9 cellular contexts compared by ENCODE assay signal in the genomic region with DNA sequence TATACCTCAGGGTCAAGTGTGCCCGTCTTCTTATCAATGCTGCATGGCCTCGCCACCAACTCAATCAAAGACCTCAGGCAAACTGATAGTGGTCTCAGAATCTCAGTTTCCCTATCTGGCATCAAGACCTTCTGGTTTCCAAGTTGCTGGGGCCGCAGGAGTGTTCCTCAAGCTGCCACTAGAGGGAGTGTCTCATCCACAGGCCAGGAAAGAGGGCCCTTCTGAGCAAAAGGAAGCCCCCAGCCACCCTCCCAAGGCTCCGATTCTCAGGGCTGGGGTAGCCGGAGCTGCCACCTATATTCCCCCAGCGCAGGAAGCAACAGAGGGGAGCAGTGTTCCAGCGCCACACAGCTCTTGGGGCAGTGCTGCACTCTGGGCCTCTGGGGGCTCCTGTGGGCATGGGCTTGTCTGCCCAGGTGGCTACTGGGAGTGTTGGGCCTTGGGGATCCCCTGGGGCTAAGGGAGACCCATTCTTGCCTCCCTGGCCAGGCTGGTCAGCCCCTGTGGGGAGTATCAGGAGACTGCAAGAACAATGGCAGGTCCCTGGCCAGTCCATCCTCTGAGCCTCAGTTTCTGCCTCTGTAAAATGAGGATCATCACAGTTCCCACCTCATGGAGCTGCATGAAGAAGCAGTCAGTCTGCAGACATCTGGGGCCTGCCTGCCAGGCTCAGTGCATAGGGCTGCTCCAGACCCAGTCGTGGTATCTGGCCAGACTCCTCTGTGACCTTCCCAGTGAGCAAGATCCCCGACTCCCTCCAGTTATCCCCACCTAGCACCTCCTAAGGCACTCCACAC. TPM values are rescaled to one million over a fixed set of nuclear protein-coding genes. Genes with fewer than 3 reads are reported as not detected.
DNase-seq lines count a peak whose midpoint lies in the region; ATAC-seq and TF ChIP-seq lines count a peak whose summit lies in the region.
"Had no signal": no experiment of that assay in that cellular context is flagged by ENCODE, and none has a peak within 500 bp of the region (broad histone marks: within the 10 kb centered on the region; RNA-seq: fewer than 3 reads in every experiment).

No MANE protein-coding gene starts in this region.

- TF ChIP-seq EP300 in sigmoid colon (IDR thresholded peaks at IDR 0.05), result no peak

- intact Hi-C loops in activated naive CD4-positive, alpha-beta T cell treated with anti-CD3 and anti-CD28 coated beads for 36 hours (cut with micrococcal nuclease), result loop anchor here (1.0 to 10.0 kb wide), 3 partner anchors 160 to 395 kb away; a partner anchor contains a TSS
- intact Hi-C loops in sigmoid colon (cut with DNase I), result loop anchor here (1.0 kb wide), 1 partner anchor 394 kb away; no protein-coding TSS in a partner anchor

- H3K27ac Mint-ChIP-seq in activated naive CD4-positive, alpha-beta T cell treated with anti-CD3 and anti-CD28 coated beads for 36 hours, result no peak overlapping the region
- no peak overlapping the region for H3K27ac Mint-ChIP-seq in glutamatergic neuron (ENCODE audit: unreplicated experiment)

- TF ChIP-seq POLR2A in sigmoid colon (IDR thresholded peaks at IDR 0.05), result no peak

- H3K36me3 ChIP-seq in RWPE2 (ENCODE audit: low read depth) (no peaks in the 10 kb centered on the region), sigmoid colon (no peaks in the 10 kb centered on the region)

- no peak overlapping the region for H3K4me3 Mint-ChIP-seq in activated naive CD4-positive, alpha-beta T cell treated with anti-CD3 and anti-CD28 coated beads for 36 hours
- H3K4me3 Mint-ChIP-seq in glutamatergic neuron (ENCODE audit: unreplicated experiment), result no peak overlapping the region

- H3K27ac ChIP-seq in RWPE2 (ENCODE audit: poor library complexity, severe bottlenecking), result no peak overlapping the region
- no peak overlapping the region for H3K27ac ChIP-seq in sigmoid colon

- H3K27me3 Mint-ChIP-seq in activated naive CD4-positive, alpha-beta T cell treated with anti-CD3 and anti-CD28 coated beads for 36 hours (ENCODE audit: low read depth), result no peaks in the 10 kb centered on the region
- peaks cover 9% of the 10 kb centered on the region for H3K27me3 Mint-ChIP-seq in glutamatergic neuron (ENCODE audit: unreplicated experiment)

- H3K36me3 Mint-ChIP-seq in activated naive CD4-positive, alpha-beta T cell treated with anti-CD3 and anti-CD28 coated beads for 36 hours (ENCODE audit: low read depth), result no peaks in the 10 kb centered on the region
- no peaks in the 10 kb centered on the region for H3K36me3 Mint-ChIP-seq in glutamatergic neuron (ENCODE audit: unreplicated experiment)

- CTCF ChIA-PET in activated naive CD4-positive, alpha-beta T cell treated with anti-CD3 and anti-CD28 coated beads for 36 hours (lab: Charles Lee), result interaction anchor here (0.5 to 3.2 kb wide), 14 partner anchors 10 to 395 kb away, joined by 3 to 17 read pairs (median 3); no protein-coding TSS in a partner anchor

- TF ChIP-seq CTCF in RWPE2 (IDR thresholded peaks at IDR 0.05; ENCODE audit: poor library complexity, severe bottlenecking), result peak; percentile 93
- TF ChIP-seq CTCF in glutamatergic neuron (IDR thresholded peaks at IDR 0.05; ENCODE audit: partially characterized antibody, unreplicated experiment), result peak; percentile 94
- TF ChIP-seq CTCF in sigmoid colon (IDR thresholded peaks at IDR 0.05), result peak; percentile 36 to 90 (median 66)

- no peaks in the 10 kb centered on the region for H3K9me3 ChIP-seq in RWPE2 (ENCODE audit: severe bottlenecking)
- H3K9me3 ChIP-seq in sigmoid colon, result no peaks in the 10 kb centered on the region

- 25 to 30% methylated on average over 9 of the region's 9 CpGs for WGBS in sigmoid colon, 2 donors

- no peak overlapping the region for H3K4me3 ChIP-seq in RWPE2 (ENCODE audit: severe bottlenecking)
- no peak overlapping the region for H3K4me3 ChIP-seq in sigmoid colon

- no peaks in the 10 kb centered on the region for H3K27me3 ChIP-seq in RWPE2 (ENCODE audit: insufficient read depth, poor library complexity, severe bottlenecking)
- peaks cover 0 to 9% (median 0%) of the 10 kb centered on the region in 3 donors for H3K27me3 ChIP-seq in sigmoid colon

- no peaks in the 10 kb centered on the region for H3K4me1 ChIP-seq in RWPE2 (ENCODE audit: insufficient read depth, poor library complexity, severe bottlenecking)
- no peaks in the 10 kb centered on the region for H3K4me1 ChIP-seq in sigmoid colon

- DNase-seq in AG20443 (ENCODE audit: low spot score) (peak; percentile 72), GM19240 (ENCODE audit: insufficient read length, low spot score) (peak; percentile 75), RWPE2 (ENCODE audit: low spot score) (no peak), glutamatergic neuron (peak; percentile 77), sigmoid colon (no peak)
- peak; percentile 74 for DNase-seq in activated naive CD4-positive, alpha-beta T cell treated with anti-CD3 and anti-CD28 coated beads for 36 hours

- no peaks in the 10 kb centered on the region for H3K9me3 Mint-ChIP-seq in activated naive CD4-positive, alpha-beta T cell treated with anti-CD3 and anti-CD28 coated beads for 36 hours
- H3K9me3 Mint-ChIP-seq in glutamatergic neuron (ENCODE audit: unreplicated experiment), result peaks cover 12% of the 10 kb centered on the region

- ATAC-seq in RWPE2 (ENCODE audit: low read depth) (peak; percentile 33; the same call in 1 of the 3 replicates), HG03432 (IDR thresholded peaks at IDR 0.05; ENCODE audit: unreplicated experiment) (no peak), GM18520 (IDR thresholded peaks at IDR 0.05; ENCODE audit: unreplicated experiment) (no peak)

- H3K4me1 Mint-ChIP-seq in activated naive CD4-positive, alpha-beta T cell treated with anti-CD3 and anti-CD28 coated beads for 36 hours (ENCODE audit: low read depth), result no peaks in the 10 kb centered on the region
- H3K4me1 Mint-ChIP-seq in glutamatergic neuron (ENCODE audit: low read depth, unreplicated experiment), result peaks cover 40% of the 10 kb centered on the region

RNA-seq across cellular contexts. Expression of a gene that starts 23.4 kb away (rescaled TPM):
- total RNA-seq in activated naive CD4-positive, alpha-beta T cell treated with anti-CD3 and anti-CD28 coated beads for 36 hours, result 100 to 1,000 TPM in 1 of 2 experiments, 10 to 100 TPM in 1; 98.1 to 100 TPM
- total RNA-seq in glutamatergic neuron (ENCODE audit: unreplicated experiment), result 109 TPM
- 10 to 100 TPM; 53.5 to 87.2 (median 67.1) TPM for total RNA-seq in sigmoid colon
- 100 to 1,000 TPM; 125 to 178 (median 134) TPM for polyA plus RNA-seq in sigmoid colon

RNA-seq across cellular contexts. Expression of a gene that starts 51.6 kb away (rescaled TPM):
- not detected for total RNA-seq in activated naive CD4-positive, alpha-beta T cell treated with anti-CD3 and anti-CD28 coated beads for 36 hours
- total RNA-seq in glutamatergic neuron (ENCODE audit: unreplicated experiment) (0.64 TPM), sigmoid colon (under 1 TPM in 2 of 4 donors, not detected in 2; 0.54 to 0.71 TPM)
- polyA plus RNA-seq in sigmoid colon, result 1 to 10 TPM in 1 of 3 donors, not detected in 2; 1.5 TPM
- total RNA-seq: pulmonary artery endothelial cell had no signal

Comparison
In these comparisons a context has a peak if more than half of its experiments do, and no peak if none do; other contexts are left out.
1. DNase-seq: peak in AG20443 (single experiment), GM19240 (single experiment), activated naive CD4-positive, alpha-beta T cell treated with anti-CD3 and anti-CD28 coated beads for 36 hours (single experiment) and glutamatergic neuron (single experiment); none in RWPE2 (single experiment) and sigmoid colon (single experiment).
2. Peak in every context shown above with its lines, with median percentiles within 50 percentile points of each other: CTCF ChIP-seq.